ENCODE assay signal across 1 cellular context in the genomic region with DNA sequence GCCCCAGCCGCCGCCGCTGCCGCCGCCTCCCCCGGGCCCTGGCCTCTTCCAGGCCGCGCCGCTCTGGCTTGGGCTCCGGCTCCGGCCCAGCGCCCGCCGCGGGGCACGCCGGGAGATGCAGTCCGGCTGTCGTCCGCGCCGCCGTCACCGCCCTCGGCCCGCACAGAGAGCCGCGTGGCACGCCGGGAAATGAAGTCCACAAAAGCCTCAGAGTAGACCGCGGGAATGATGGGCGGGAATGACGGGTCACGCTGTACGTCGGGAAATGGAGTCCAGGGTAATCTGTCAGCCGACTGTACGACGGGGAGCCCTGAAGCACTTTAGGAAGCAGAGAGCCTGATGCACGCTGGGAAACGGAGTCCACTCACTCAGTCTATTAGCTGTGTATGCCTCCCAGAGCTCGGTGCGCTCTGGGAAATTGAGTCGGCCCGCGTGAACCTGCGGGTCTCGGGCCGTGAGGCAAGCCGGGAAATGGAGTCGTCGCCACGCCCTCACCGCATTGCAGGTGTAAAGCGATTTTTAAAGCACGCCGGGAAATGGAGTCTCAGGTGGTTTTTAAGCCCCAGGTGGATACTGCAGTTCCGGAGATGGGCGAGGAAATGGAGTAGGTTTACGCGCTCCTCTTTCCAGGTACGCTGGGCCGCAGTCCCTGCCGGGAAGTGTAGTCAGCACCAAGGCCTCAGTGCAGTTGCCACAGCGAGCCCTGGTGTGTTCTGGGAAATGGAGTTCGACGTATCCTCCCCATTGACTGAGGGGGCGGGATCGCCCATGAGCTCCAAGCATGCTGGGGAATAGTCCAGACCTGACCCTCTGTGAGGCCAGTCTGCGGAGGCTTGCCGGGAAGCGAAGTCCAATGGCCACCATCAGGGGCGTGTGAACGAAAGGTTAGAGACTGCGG.
TF ChIP-seq lines count a peak whose summit lies in the region.

TSS of gene GSK3A (minus strand) at position 91 of the 898 bp plus-strand sequence. CDS start 137 bp downstream, outside the sequence.

TF ChIP-seq in K562, 482 proteins besides CTCF, POLR2A, EP300 and RAD21 (continued from another document and continues in another):
- TF ChIP-seq, protein P1, sequence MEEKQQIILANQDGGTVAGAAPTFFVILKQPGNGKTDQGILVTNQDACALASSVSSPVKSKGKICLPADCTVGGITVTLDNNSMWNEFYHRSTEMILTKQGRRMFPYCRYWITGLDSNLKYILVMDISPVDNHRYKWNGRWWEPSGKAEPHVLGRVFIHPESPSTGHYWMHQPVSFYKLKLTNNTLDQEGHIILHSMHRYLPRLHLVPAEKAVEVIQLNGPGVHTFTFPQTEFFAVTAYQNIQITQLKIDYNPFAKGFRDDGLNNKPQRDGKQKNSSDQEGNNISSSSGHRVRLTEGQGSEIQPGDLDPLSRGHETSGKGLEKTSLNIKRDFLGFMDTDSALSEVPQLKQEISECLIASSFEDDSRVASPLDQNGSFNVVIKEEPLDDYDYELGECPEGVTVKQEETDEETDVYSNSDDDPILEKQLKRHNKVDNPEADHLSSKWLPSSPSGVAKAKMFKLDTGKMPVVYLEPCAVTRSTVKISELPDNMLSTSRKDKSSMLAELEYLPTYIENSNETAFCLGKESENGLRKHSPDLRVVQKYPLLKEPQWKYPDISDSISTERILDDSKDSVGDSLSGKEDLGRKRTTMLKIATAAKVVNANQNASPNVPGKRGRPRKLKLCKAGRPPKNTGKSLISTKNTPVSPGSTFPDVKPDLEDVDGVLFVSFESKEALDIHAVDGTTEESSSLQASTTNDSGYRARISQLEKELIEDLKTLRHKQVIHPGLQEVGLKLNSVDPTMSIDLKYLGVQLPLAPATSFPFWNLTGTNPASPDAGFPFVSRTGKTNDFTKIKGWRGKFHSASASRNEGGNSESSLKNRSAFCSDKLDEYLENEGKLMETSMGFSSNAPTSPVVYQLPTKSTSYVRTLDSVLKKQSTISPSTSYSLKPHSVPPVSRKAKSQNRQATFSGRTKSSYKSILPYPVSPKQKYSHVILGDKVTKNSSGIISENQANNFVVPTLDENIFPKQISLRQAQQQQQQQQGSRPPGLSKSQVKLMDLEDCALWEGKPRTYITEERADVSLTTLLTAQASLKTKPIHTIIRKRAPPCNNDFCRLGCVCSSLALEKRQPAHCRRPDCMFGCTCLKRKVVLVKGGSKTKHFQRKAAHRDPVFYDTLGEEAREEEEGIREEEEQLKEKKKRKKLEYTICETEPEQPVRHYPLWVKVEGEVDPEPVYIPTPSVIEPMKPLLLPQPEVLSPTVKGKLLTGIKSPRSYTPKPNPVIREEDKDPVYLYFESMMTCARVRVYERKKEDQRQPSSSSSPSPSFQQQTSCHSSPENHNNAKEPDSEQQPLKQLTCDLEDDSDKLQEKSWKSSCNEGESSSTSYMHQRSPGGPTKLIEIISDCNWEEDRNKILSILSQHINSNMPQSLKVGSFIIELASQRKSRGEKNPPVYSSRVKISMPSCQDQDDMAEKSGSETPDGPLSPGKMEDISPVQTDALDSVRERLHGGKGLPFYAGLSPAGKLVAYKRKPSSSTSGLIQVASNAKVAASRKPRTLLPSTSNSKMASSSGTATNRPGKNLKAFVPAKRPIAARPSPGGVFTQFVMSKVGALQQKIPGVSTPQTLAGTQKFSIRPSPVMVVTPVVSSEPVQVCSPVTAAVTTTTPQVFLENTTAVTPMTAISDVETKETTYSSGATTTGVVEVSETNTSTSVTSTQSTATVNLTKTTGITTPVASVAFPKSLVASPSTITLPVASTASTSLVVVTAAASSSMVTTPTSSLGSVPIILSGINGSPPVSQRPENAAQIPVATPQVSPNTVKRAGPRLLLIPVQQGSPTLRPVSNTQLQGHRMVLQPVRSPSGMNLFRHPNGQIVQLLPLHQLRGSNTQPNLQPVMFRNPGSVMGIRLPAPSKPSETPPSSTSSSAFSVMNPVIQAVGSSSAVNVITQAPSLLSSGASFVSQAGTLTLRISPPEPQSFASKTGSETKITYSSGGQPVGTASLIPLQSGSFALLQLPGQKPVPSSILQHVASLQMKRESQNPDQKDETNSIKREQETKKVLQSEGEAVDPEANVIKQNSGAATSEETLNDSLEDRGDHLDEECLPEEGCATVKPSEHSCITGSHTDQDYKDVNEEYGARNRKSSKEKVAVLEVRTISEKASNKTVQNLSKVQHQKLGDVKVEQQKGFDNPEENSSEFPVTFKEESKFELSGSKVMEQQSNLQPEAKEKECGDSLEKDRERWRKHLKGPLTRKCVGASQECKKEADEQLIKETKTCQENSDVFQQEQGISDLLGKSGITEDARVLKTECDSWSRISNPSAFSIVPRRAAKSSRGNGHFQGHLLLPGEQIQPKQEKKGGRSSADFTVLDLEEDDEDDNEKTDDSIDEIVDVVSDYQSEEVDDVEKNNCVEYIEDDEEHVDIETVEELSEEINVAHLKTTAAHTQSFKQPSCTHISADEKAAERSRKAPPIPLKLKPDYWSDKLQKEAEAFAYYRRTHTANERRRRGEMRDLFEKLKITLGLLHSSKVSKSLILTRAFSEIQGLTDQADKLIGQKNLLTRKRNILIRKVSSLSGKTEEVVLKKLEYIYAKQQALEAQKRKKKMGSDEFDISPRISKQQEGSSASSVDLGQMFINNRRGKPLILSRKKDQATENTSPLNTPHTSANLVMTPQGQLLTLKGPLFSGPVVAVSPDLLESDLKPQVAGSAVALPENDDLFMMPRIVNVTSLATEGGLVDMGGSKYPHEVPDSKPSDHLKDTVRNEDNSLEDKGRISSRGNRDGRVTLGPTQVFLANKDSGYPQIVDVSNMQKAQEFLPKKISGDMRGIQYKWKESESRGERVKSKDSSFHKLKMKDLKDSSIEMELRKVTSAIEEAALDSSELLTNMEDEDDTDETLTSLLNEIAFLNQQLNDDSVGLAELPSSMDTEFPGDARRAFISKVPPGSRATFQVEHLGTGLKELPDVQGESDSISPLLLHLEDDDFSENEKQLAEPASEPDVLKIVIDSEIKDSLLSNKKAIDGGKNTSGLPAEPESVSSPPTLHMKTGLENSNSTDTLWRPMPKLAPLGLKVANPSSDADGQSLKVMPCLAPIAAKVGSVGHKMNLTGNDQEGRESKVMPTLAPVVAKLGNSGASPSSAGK (IDR thresholded peaks at IDR 0.05): no peak
- TF ChIP-seq NR3C1 (CRISPR knock-in tag; IDR thresholded peaks at IDR 0.05) (no peak), TCF7L2 (IDR thresholded peaks at IDR 0.05; ENCODE audit: low read depth, low read length) (no peak), ELF4 (CRISPR knock-in tag; IDR thresholded peaks at IDR 0.05) (no peak; the same call in 1 of the 2 replicates), ZNF592 (IDR thresholded peaks at IDR 0.05) (peak; percentile 85; the same call in 1 of the 2 replicates), ZNF639 (CRISPR knock-in tag; conservative IDR thresholded peaks at IDR 0.05 in 1 of 2, IDR thresholded peaks at IDR 0.05 in 1 of 2) (peak in 1 of 2 experiments; percentile 68; a peak in 2 of 4 replicates), POLR3G (IDR thresholded peaks at IDR 0.05; ENCODE audit: extremely low read depth, insufficient read length, insufficient replicate concordance) (no peak), RBM22 (IDR thresholded peaks at IDR 0.05; ENCODE audit: low read depth, low read length, poor library complexity, severe bottlenecking) (no peak), IFI16 (CRISPR knock-in tag; IDR thresholded peaks at IDR 0.05) (no peak), DMBX1 (CRISPR knock-in tag; IDR thresholded peaks at IDR 0.05; ENCODE audit: borderline replicate concordance) (peak; percentile 54), ZNF583 (CRISPR knock-in tag; IDR thresholded peaks at IDR 0.05) (no peak), E2F4 (CRISPR knock-in tag; IDR thresholded peaks at IDR 0.05; ENCODE audit: low read depth) (0 out of 2 replicates have a peak, but pooled peaks have one; percentile 37), ZNF589 (CRISPR knock-in tag; IDR thresholded peaks at IDR 0.05; ENCODE audit: low read depth) (peak; percentile 38; the same call in 1 of the 2 replicates), FOXJ2 (tag; IDR thresholded peaks at IDR 0.05) (peak; percentile 83; the same call in 1 of the 2 replicates), CEBPG (CRISPR knock-in tag; IDR thresholded peaks at IDR 0.05) (peak; percentile 57; the same call in 1 of the 2 replicates), CEBPG (tag; conservative IDR thresholded peaks at IDR 0.05 in 1 of 2, IDR thresholded peaks at IDR 0.05 in 1 of 2) (peak; percentile 63 to 82; a peak in 3 of 4 replicates), ZNF274 (IDR thresholded peaks at IDR 0.05; ENCODE audit: borderline replicate concordance, low read depth, low read length) (no peak), RNF2 (IDR thresholded peaks at IDR 0.05) (peak; percentile 65), ZNF584 (CRISPR knock-in tag; IDR thresholded peaks at IDR 0.05; ENCODE audit: low read depth) (peak; percentile 93), CSDE1 (IDR thresholded peaks at IDR 0.05) (no peak), PHB2 (IDR thresholded peaks at IDR 0.05; ENCODE audit: low read depth) (no peak), SMAD4 (CRISPR knock-in tag; conservative IDR thresholded peaks at IDR 0.05) (peak; percentile 25; the same call in 1 of the 2 replicates), KLF1 (tag; IDR thresholded peaks at IDR 0.05) (peak; percentile 75), DACH1 (IDR thresholded peaks at IDR 0.05; ENCODE audit: partially characterized antibody) (no peak)
- TF ChIP-seq, protein P2, sequence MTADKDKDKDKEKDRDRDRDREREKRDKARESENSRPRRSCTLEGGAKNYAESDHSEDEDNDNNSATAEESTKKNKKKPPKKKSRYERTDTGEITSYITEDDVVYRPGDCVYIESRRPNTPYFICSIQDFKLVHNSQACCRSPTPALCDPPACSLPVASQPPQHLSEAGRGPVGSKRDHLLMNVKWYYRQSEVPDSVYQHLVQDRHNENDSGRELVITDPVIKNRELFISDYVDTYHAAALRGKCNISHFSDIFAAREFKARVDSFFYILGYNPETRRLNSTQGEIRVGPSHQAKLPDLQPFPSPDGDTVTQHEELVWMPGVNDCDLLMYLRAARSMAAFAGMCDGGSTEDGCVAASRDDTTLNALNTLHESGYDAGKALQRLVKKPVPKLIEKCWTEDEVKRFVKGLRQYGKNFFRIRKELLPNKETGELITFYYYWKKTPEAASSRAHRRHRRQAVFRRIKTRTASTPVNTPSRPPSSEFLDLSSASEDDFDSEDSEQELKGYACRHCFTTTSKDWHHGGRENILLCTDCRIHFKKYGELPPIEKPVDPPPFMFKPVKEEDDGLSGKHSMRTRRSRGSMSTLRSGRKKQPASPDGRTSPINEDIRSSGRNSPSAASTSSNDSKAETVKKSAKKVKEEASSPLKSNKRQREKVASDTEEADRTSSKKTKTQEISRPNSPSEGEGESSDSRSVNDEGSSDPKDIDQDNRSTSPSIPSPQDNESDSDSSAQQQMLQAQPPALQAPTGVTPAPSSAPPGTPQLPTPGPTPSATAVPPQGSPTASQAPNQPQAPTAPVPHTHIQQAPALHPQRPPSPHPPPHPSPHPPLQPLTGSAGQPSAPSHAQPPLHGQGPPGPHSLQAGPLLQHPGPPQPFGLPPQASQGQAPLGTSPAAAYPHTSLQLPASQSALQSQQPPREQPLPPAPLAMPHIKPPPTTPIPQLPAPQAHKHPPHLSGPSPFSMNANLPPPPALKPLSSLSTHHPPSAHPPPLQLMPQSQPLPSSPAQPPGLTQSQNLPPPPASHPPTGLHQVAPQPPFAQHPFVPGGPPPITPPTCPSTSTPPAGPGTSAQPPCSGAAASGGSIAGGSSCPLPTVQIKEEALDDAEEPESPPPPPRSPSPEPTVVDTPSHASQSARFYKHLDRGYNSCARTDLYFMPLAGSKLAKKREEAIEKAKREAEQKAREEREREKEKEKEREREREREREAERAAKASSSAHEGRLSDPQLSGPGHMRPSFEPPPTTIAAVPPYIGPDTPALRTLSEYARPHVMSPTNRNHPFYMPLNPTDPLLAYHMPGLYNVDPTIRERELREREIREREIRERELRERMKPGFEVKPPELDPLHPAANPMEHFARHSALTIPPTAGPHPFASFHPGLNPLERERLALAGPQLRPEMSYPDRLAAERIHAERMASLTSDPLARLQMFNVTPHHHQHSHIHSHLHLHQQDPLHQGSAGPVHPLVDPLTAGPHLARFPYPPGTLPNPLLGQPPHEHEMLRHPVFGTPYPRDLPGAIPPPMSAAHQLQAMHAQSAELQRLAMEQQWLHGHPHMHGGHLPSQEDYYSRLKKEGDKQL (CRISPR knock-in tag; IDR thresholded peaks at IDR 0.05; ENCODE audit: borderline replicate concordance): no peak
